ENCODE assay signal across 13 cellular contexts in genomic region chr6:159117031-159117430, GRCh38. TPM values are rescaled to one million over a fixed set of nuclear protein-coding genes. Genes with fewer than 3 reads are reported as not detected.
DNase-seq lines count a peak whose midpoint lies in the region; ATAC-seq and TF ChIP-seq lines count a peak whose summit lies in the region.
"Had no signal": no experiment of that assay in that cellular context is flagged by ENCODE, and none has a peak within 500 bp of the region (broad histone marks: within the 10 kb centered on the region; RNA-seq: fewer than 3 reads in every experiment).

No MANE protein-coding gene starts in this region.

- H3K9ac ChIP-seq in SK-N-MC (ENCODE audit: insufficient read length) (no peak overlapping the region), skeletal muscle tissue (ENCODE audit: low read depth in 1 of 3, low read length in 3 of 3) (no peak overlapping the region)

- no peak for TF ChIP-seq POLR2A in GM18505 (IDR thresholded peaks at IDR 0.05; ENCODE audit: borderline replicate concordance, extremely low read depth, insufficient read depth, insufficient read length)

- peak; percentile 84 for DNase-seq in SK-N-MC (ENCODE audit: low read depth, low spot score)
- peak; percentile 24 for DNase-seq in fibroblast of the aortic adventitia (ENCODE audit: low read depth)
- no peak for DNase-seq in DMS53 (lab: John Stamatoyannopoulos, UW)
- DNase-seq in WERI-Rb-1: no peak
- no peak for DNase-seq in SW480 (ENCODE audit: low spot score)
- DNase-seq: activated CD4-positive, alpha-beta T cell treated with anti-CD3 and anti-CD28 coated beads for 36 hours; DMS79 treated with DMSO at 0.1 percent for 48 hours; HCEC 1CT; mesendoderm; NCI-H1048 had no signal

- TF ChIP-seq CTCF in fibroblast of the aortic adventitia (IDR thresholded peaks at IDR 0.05; ENCODE audit: insufficient read depth, low read length): no peak
- TF ChIP-seq CTCF in WERI-Rb-1 (IDR thresholded peaks at IDR 0.05; ENCODE audit: low read depth, low read length): no peak

- peak; percentile 20 for ATAC-seq in GM19467 (IDR thresholded peaks at IDR 0.05; ENCODE audit: unreplicated experiment)
- no peak for ATAC-seq in GM18505 (IDR thresholded peaks at IDR 0.05; ENCODE audit: unreplicated experiment)
- ATAC-seq: activated CD4-positive, alpha-beta T cell treated with anti-CD3 and anti-CD28 coated beads for 36 hours had no signal

- H3K36me3 ChIP-seq in SK-N-MC (ENCODE audit: insufficient read depth, low read length): no peaks in the 10 kb centered on the region
- H3K36me3 ChIP-seq in skeletal muscle tissue (ENCODE audit: control insufficient read depth in 3 of 3, insufficient read depth in 3 of 3, low read length in 3 of 3): no peaks in the 10 kb centered on the region
- H3K36me3 ChIP-seq in WERI-Rb-1: no peaks in the 10 kb centered on the region

- H3K27ac ChIP-seq in SK-N-MC (peak overlapping the region; percentile 82), skeletal muscle tissue (ENCODE audit: low read depth, low read length) (peak overlapping the region; percentile 57), WERI-Rb-1 (no peak overlapping the region)

- H3K9me3 ChIP-seq in SK-N-MC (ENCODE audit: low read depth, low read length) (no peaks in the 10 kb centered on the region), skeletal muscle tissue (ENCODE audit: control insufficient read depth in 3 of 3, low read length in 3 of 3) (no peaks in the 10 kb centered on the region), WERI-Rb-1 (ENCODE audit: severe bottlenecking) (no peaks in the 10 kb centered on the region)

- H3K27me3 ChIP-seq in skeletal muscle tissue (ENCODE audit: control insufficient read depth in 3 of 3, insufficient read depth in 3 of 3, low read length in 3 of 3): no peaks in the 10 kb centered on the region
- H3K27me3 ChIP-seq in WERI-Rb-1 (ENCODE audit: insufficient read depth, low read depth, severe bottlenecking): no peaks in the 10 kb centered on the region

- H3K4me1 ChIP-seq in skeletal muscle tissue (ENCODE audit: control insufficient read depth in 3 of 3, insufficient read depth in 3 of 3, low read length in 3 of 3): peaks cover 35 to 48% (median 36%) of the 10 kb centered on the region in 3 donors

- H3K4me3 ChIP-seq in SK-N-MC: 0 out of 2 replicates have a peak overlapping the region, but pooled peaks have one; percentile 10
- no peak overlapping the region for H3K4me3 ChIP-seq in fibroblast of the aortic adventitia (ENCODE audit: low read depth, low read length)
- H3K4me3 ChIP-seq in skeletal muscle tissue (ENCODE audit: low read length in 3 of 3): no peak overlapping the region
- no peak overlapping the region for H3K4me3 ChIP-seq in WERI-Rb-1 (ENCODE audit: low read depth, low read length)

RNA-seq across cellular contexts. Expression of gene FNDC1, which starts 52.2 kb away (rescaled TPM):
- total RNA-seq in fibroblast of the aortic adventitia (ENCODE audit: low replicate concordance) (0.16 and 1.6 TPM in 2 replicates), skeletal muscle tissue (71.0 TPM)
- total RNA-seq: activated CD4-positive, alpha-beta T cell treated with anti-CD3 and anti-CD28 coated beads for 36 hours had no signal

Comparison
In these comparisons a context has a peak if more than half of its experiments do, and no peak if none do; other contexts are left out.
1. DNase-seq: peak in SK-N-MC (single experiment) and fibroblast of the aortic adventitia (single experiment); none in DMS53 (single experiment), WERI-Rb-1 (single experiment) and SW480 (single experiment).
2. RNA of gene FNDC1, which starts 52.2 kb away (total RNA-seq): 71.0 TPM in skeletal muscle tissue (single experiment); 0.16 to 1.6 TPM in fibroblast of the aortic adventitia; every median in the first group is over 10 times any median in the second.